ENCODE assay signal across 26 cellular contexts in the genomic region with DNA sequence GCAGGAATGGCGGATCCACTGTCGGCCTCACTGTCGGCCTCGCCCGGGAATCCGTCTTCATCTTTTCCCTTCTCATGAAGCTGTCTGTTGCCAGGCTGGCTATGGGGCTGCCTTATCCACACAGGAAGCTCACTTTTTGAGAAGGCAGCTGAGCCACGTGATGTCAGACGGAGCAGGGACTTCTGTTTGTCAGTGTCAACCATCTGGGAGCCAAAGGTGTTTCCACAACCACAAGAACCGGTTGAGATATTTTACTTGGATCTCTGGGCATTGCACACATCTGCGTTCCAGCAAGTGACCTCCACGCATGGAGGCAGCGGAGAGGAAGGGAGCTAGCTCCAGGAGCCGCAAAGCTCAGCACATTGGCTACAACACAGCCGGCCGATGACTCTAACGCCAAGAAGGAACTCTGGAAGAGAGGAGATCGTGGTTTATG. TPM values are rescaled to one million over a fixed set of nuclear protein-coding genes. Genes with fewer than 3 reads are reported as not detected.
DNase-seq lines count a peak whose midpoint lies in the region; ATAC-seq and TF ChIP-seq lines count a peak whose summit lies in the region.
"Had no signal": no experiment of that assay in that cellular context is flagged by ENCODE, and none has a peak within 500 bp of the region (broad histone marks: within the 10 kb centered on the region; RNA-seq: fewer than 3 reads in every experiment).

No MANE protein-coding gene starts in this region.

- no peaks in the 10 kb centered on the region for H3K79me2 ChIP-seq in PC-3 (ENCODE audit: low read length)

- H3K4me3 ChIP-seq in WERI-Rb-1 (ENCODE audit: low read depth, low read length), result no peak overlapping the region
- H3K4me3 ChIP-seq in stomach, result no peak overlapping the region
- H3K4me3 ChIP-seq in PC-3 (ENCODE audit: low read length), result no peak overlapping the region
- H3K4me3 ChIP-seq: esophagus muscularis mucosa, GM12878, mucosa of descending colon, prostate gland, upper lobe of left lung had no signal

- H3F3A ChIP-seq in PC-3 (ENCODE audit: low read length, unreplicated experiment), result no peaks in the 10 kb centered on the region

- no peak for ATAC-seq in memory B cell (ENCODE audit: low read depth)
- no peak for ATAC-seq in PC-3
- ATAC-seq in GM18519 (IDR thresholded peaks at IDR 0.05; ENCODE audit: low FRiP score, unreplicated experiment), result no peak
- ATAC-seq: GM12878, HepG2, mucosa of descending colon had no signal

- no peak overlapping the region for H3K9ac ChIP-seq in PC-3 (ENCODE audit: low read length)

- POLR2A ChIA-PET in PC-3 (lab: Charles Lee; ENCODE audit: unreplicated experiment), result interaction anchor here (0.6 kb wide), 1 partner anchor 80 kb away, joined by 8 read pairs; no protein-coding TSS in a partner anchor

- peak overlapping the region; percentile 24 for H3K27ac ChIP-seq in WERI-Rb-1
- H3K27ac ChIP-seq in stomach, result no peak overlapping the region
- H3K27ac ChIP-seq in PC-3 (ENCODE audit: low read length), result no peak overlapping the region
- H3K27ac ChIP-seq: esophagus muscularis mucosa, HL-60, prostate gland, upper lobe of left lung had no signal

- no peak for TF ChIP-seq POLR2A in stomach (IDR thresholded peaks at IDR 0.05)

- BruUV-seq in PC-3 (replicated peaks; lab: Mats Ljungman, UMichigan), result no TSS peak

- WGBS in stomach, 5 donors, result 77 to 91% (median 89%) methylated on average over 17 of the region's 17 CpGs

- no peak overlapping the region for H3K4me2 ChIP-seq in PC-3 (ENCODE audit: low read length)

- TF ChIP-seq EP300 in stomach (IDR thresholded peaks at IDR 0.05), result no peak

- peak overlapping the region; percentile 25 for H3K27ac Mint-ChIP-seq in memory B cell
- H3K27ac Mint-ChIP-seq: CD14-positive monocyte had no signal

- no peak overlapping the region for H3K4me3 Mint-ChIP-seq in memory B cell

- H3K36me3 ChIP-seq in WERI-Rb-1 (no peaks in the 10 kb centered on the region), stomach (no peaks in the 10 kb centered on the region), PC-3 (ENCODE audit: low read depth, low read length) (no peaks in the 10 kb centered on the region)
- H3K36me3 ChIP-seq: esophagus muscularis mucosa, prostate gland, upper lobe of left lung had no signal

- no peaks in the 10 kb centered on the region for H3K9me2 ChIP-seq in PC-3 (replicated peaks; ENCODE audit: low read length)

- no peaks in the 10 kb centered on the region for H3K36me3 Mint-ChIP-seq in memory B cell
- H3K36me3 Mint-ChIP-seq: CD14-positive monocyte had no signal

- no peaks in the 10 kb centered on the region for H4K20me1 ChIP-seq in PC-3 (ENCODE audit: low read length)

- H3K4me1 ChIP-seq in stomach (peaks cover 6 to 20% (median 13%) of the 10 kb centered on the region in 4 donors), PC-3 (ENCODE audit: insufficient read depth, low read length) (peaks cover 38% of the 10 kb centered on the region)
- H3K4me1 ChIP-seq: prostate gland had no signal

- TF ChIP-seq CTCF in WERI-Rb-1 (IDR thresholded peaks at IDR 0.05; ENCODE audit: low read depth, low read length) (no peak), stomach (IDR thresholded peaks at IDR 0.05) (no peak), PC-3 (conservative IDR thresholded peaks at IDR 0.05; ENCODE audit: low read depth, low read length) (no peak)

- H3K27me3 Mint-ChIP-seq in memory B cell, result peaks cover 14% of the 10 kb centered on the region

- CTCF ChIA-PET in PC-3 (lab: Charles Lee), result no interaction called here

- H3K9me3 ChIP-seq in WERI-Rb-1 (ENCODE audit: severe bottlenecking) (no peaks in the 10 kb centered on the region), stomach (no peaks in the 10 kb centered on the region), PC-3 (ENCODE audit: low read length) (no peaks in the 10 kb centered on the region)
- H3K9me3 ChIP-seq: esophagus muscularis mucosa, mucosa of descending colon, prostate gland, upper lobe of left lung had no signal

- peaks cover 13% of the 10 kb centered on the region for H3K4me1 Mint-ChIP-seq in memory B cell

- intact Hi-C loops in stomach (cut with DNase I; ENCODE audit: low total_unique reads) (loop anchor here (10.0 kb wide), 1 partner anchor 239 kb away; no protein-coding TSS in a partner anchor), PC-3 (cut with micrococcal nuclease) (no loop called here)

- peak; percentile 50 for DNase-seq in activated CD8-positive, alpha-beta memory T cell treated with anti-CD3 and anti-CD28 coated beads, Interleukin-2, amount 50 U/mL, for 48 hours
- no peak for DNase-seq in activated CD8-positive, alpha-beta memory T cell treated with anti-CD3 and anti-CD28 coated beads, Interleukin-2, amount 50 U/mL, for 4 hours
- DNase-seq in WERI-Rb-1 (peak; percentile 24), memory B cell (ENCODE audit: low spot score in 2 of 2) (no peak), stomach (peak; percentile 22), NCI-H1048 (lab: John Stamatoyannopoulos, UW) (no peak), PC-3 (no peak)
- DNase-seq: ACHN; activated CD4-positive, alpha-beta T cell treated with anti-CD3 and anti-CD28 coated beads, Interleukin-2, amount 50 U/mL, for 1 hour; activated effector memory CD4-positive, alpha-beta T cell treated with anti-CD3 and anti-CD28 coated beads, Interleukin-2, amount 50 U/mL, for 16 hours; cortex of kidney; HCEC 1CT; hypothalamus; mucosa of descending colon; NCI-H2081; NCI-H345; NCI-H748 treated with DMSO at 0.1 percent for 48 hours; RPMI8226 had no signal

- H2AFZ ChIP-seq in PC-3 (ENCODE audit: low read length), result no peak overlapping the region

- no peaks in the 10 kb centered on the region for H3K9me3 Mint-ChIP-seq in memory B cell

- H3K27me3 ChIP-seq in WERI-Rb-1 (ENCODE audit: insufficient read depth, low read depth, severe bottlenecking), result no peaks in the 10 kb centered on the region
- peaks cover 0 to 6% (median 0%) of the 10 kb centered on the region in 3 donors for H3K27me3 ChIP-seq in stomach
- H3K27me3 ChIP-seq in PC-3 (ENCODE audit: low read length), result no peaks in the 10 kb centered on the region
- H3K27me3 ChIP-seq: upper lobe of left lung had no signal

RNA-seq across cellular contexts. Expression of gene TAF1B, which starts 27.4 kb away (rescaled TPM):
- total RNA-seq in stomach, result 10 to 100 TPM in 3 of 5 donors, 1 to 10 TPM in 2; 5.8 to 34.6 (median 20.7) TPM
- 1 to 10 TPM; 3.8 to 6.4 (median 6.2) TPM for polyA plus RNA-seq in stomach
- total RNA-seq in PC-3 (2014; rRNA removed), result 24.1 and 39.5 TPM in 2 replicates

Comparison
In these comparisons a context has a peak if more than half of its experiments do, and no peak if none do; other contexts are left out.
1. DNase-seq: peak in activated CD8-positive, alpha-beta memory T cell treated with anti-CD3 and anti-CD28 coated beads, Interleukin-2, amount 50 U/mL, for 48 hours (single experiment), WERI-Rb-1 (single experiment) and stomach (single experiment); none in activated CD8-positive, alpha-beta memory T cell treated with anti-CD3 and anti-CD28 coated beads, Interleukin-2, amount 50 U/mL, for 4 hours (single experiment), memory B cell (0 of 2), NCI-H1048 (single experiment) and PC-3 (single experiment).